In genomic region chrX:22192419-22193086, GRCh38 we compare ENCODE assay signal across 8 cellular contexts.
DNase-seq lines count a peak whose midpoint lies in the region; ATAC-seq and TF ChIP-seq lines count a peak whose summit lies in the region.

No MANE protein-coding gene starts in this region.

- no peaks in the 10 kb centered on the region for H3K9me3 ChIP-seq in left ventricle myocardium inferior (replicated peaks)

- H3K4me3 Mint-ChIP-seq in activated naive CD8-positive, alpha-beta T cell treated with anti-CD3 and anti-CD28 coated beads, Interleukin-2, amount 50 U/mL, for 24 hours, result no peak overlapping the region

- no peaks in the 10 kb centered on the region for H3K36me3 ChIP-seq in left ventricle myocardium inferior

- no peak overlapping the region for H3K27ac Mint-ChIP-seq in activated naive CD8-positive, alpha-beta T cell treated with anti-CD3 and anti-CD28 coated beads, Interleukin-2, amount 50 U/mL, for 24 hours

- H3K36me3 Mint-ChIP-seq in activated naive CD8-positive, alpha-beta T cell treated with anti-CD3 and anti-CD28 coated beads, Interleukin-2, amount 50 U/mL, for 24 hours (ENCODE audit: low read depth), result peaks cover 5% of the 10 kb centered on the region

- H3K9me3 Mint-ChIP-seq in activated naive CD8-positive, alpha-beta T cell treated with anti-CD3 and anti-CD28 coated beads, Interleukin-2, amount 50 U/mL, for 24 hours, result no peaks in the 10 kb centered on the region

- H3K4me1 Mint-ChIP-seq in activated naive CD8-positive, alpha-beta T cell treated with anti-CD3 and anti-CD28 coated beads, Interleukin-2, amount 50 U/mL, for 24 hours, result peaks cover 12% of the 10 kb centered on the region

- peak; percentile 92 for ATAC-seq in GM21825 (IDR thresholded peaks at IDR 0.05; ENCODE audit: unreplicated experiment)
- ATAC-seq in activated naive CD8-positive, alpha-beta T cell treated with anti-CD3 and anti-CD28 coated beads, Interleukin-2, amount 50 U/mL, for 24 hours, result peak; percentile 59

- peak; percentile 73 for TF ChIP-seq CTCF in left ventricle myocardium inferior (IDR thresholded peaks at IDR 0.05; ENCODE audit: borderline replicate concordance)

- no peaks in the 10 kb centered on the region for H3K4me1 ChIP-seq in left ventricle myocardium inferior

- peak; percentile 54 for DNase-seq in GM03348 (ENCODE audit: low spot score)
- DNase-seq in Kasumi-1 (lab: John Stamatoyannopoulos, UW), result peak; percentile 33 to 39
- peak; percentile 52 for DNase-seq in SW480 (ENCODE audit: low spot score)
- DNase-seq in activated naive CD8-positive, alpha-beta T cell treated with anti-CD3 and anti-CD28 coated beads, Interleukin-2, amount 50 U/mL, for 24 hours, result peak; percentile 47
- peak; percentile 25 for DNase-seq in left ventricle myocardium inferior
- DNase-seq in retina, result peak; percentile 54
- no peak for DNase-seq in HuH-7.5 (ENCODE audit: low spot score)

- no peaks in the 10 kb centered on the region for H3K27me3 ChIP-seq in left ventricle myocardium inferior (ENCODE audit: low read depth)

- H3K27me3 Mint-ChIP-seq in activated naive CD8-positive, alpha-beta T cell treated with anti-CD3 and anti-CD28 coated beads, Interleukin-2, amount 50 U/mL, for 24 hours, result no peaks in the 10 kb centered on the region

- H3K27ac ChIP-seq in left ventricle myocardium inferior (replicated peaks), result no peak overlapping the region

- intact Hi-C loops in left ventricle myocardium inferior (cut with micrococcal nuclease), result no loop called here

- H3K4me3 ChIP-seq in left ventricle myocardium inferior, result no peak overlapping the region
